13 cellular contexts compared by ENCODE assay signal in genomic region chr3:119662604-119663377, GRCh38. TPM values are rescaled to one million over a fixed set of nuclear protein-coding genes. Genes with fewer than 3 reads are reported as not detected.
DNase-seq lines count a peak whose midpoint lies in the region; ATAC-seq and TF ChIP-seq lines count a peak whose summit lies in the region.
"Had no signal": no experiment of that assay in that cellular context is flagged by ENCODE, and none has a peak within 500 bp of the region (broad histone marks: within the 10 kb centered on the region; RNA-seq: fewer than 3 reads in every experiment).

No MANE protein-coding gene starts in this region.

- H3K36me3 ChIP-seq in IMR-90 (ENCODE audit: control insufficient read depth, insufficient read depth, low read length) = no peaks in the 10 kb centered on the region
- peaks cover 8% of the 10 kb centered on the region for H3K36me3 ChIP-seq in endodermal cell (ENCODE audit: control insufficient read depth, insufficient read depth, low read length)
- no peaks in the 10 kb centered on the region for H3K36me3 ChIP-seq in trophoblast cell (ENCODE audit: control insufficient read depth in 1 of 2, insufficient read depth in 2 of 2, low read length in 2 of 2)

- H3K18ac ChIP-seq in IMR-90 (ENCODE audit: low read depth, low read length) (no peak overlapping the region; the same call in 1 of the 2 replicates), trophoblast cell (ENCODE audit: low read length) (no peak overlapping the region)

- in situ Hi-C loops in IMR-90 (cut with MboI; ENCODE audit: low sequenced_read_pairs) = no loop called here

- TF ChIP-seq RAD21 in IMR-90 (IDR thresholded peaks at IDR 0.05; ENCODE audit: low read length) = no peak

- H2BK20ac ChIP-seq in IMR-90 (ENCODE audit: low read depth, low read length) = no peak overlapping the region

- dilution Hi-C loops in IMR-90 (cut with HindIII; ENCODE audit: low sequenced_read_pairs, unreplicated experiment) = no loop called here

- no peak overlapping the region for H2BK15ac ChIP-seq in IMR-90 (ENCODE audit: low read depth, low read length)

- BruUV-seq in IMR-90 (replicated peaks; lab: Mats Ljungman, UMichigan) = no TSS peak

- H3K79me1 ChIP-seq in IMR-90 (ENCODE audit: low read depth in 1 of 2, low read length in 2 of 2) (no peaks in the 10 kb centered on the region), trophoblast cell (ENCODE audit: low read length) (peaks cover 44% of the 10 kb centered on the region)

- H2AK9ac ChIP-seq in IMR-90 (replicated peaks; ENCODE audit: low read depth, low read length, poor library complexity) = no peak overlapping the region

- no peak overlapping the region for H4K8ac ChIP-seq in IMR-90 (ENCODE audit: low read depth in 2 of 2, low read length in 2 of 2)
- H4K8ac ChIP-seq in trophoblast cell (ENCODE audit: low read depth, low read length) = no peak overlapping the region

- no peak overlapping the region for H2AFZ ChIP-seq in IMR-90 (replicated peaks; ENCODE audit: low read length, poor library complexity)
- no peak overlapping the region for H2AFZ ChIP-seq in trophoblast cell (ENCODE audit: insufficient read depth, low read length, poor library complexity)

- H2BK5ac ChIP-seq in IMR-90 (ENCODE audit: low read depth, low read length, poor library complexity, severe bottlenecking) (no peak overlapping the region), trophoblast cell (ENCODE audit: low read depth, low read length, poor library complexity) (peak overlapping the region; percentile 77)

- peak overlapping the region; percentile 16; the same call in 1 of the 2 replicates for H3K27ac ChIP-seq in C4-2B
- no peak overlapping the region for H3K27ac ChIP-seq in IMR-90 (ENCODE audit: insufficient read depth, low read length)
- H3K27ac ChIP-seq in endodermal cell (ENCODE audit: low read depth, low read length) = no peak overlapping the region
- H3K27ac ChIP-seq in trophoblast cell (ENCODE audit: low read depth, low read length) = no peak overlapping the region

- H3K4me3 Mint-ChIP-seq in endodermal cell (no peak overlapping the region), nephron progenitor cell (no peak overlapping the region)

- H3K4me2 ChIP-seq in IMR-90 (ENCODE audit: low read depth, low read length) = no peak overlapping the region
- H3K4me2 ChIP-seq in trophoblast cell (ENCODE audit: low read length) = no peak overlapping the region

- H2BK120ac ChIP-seq in IMR-90 (ENCODE audit: low read depth, low read length) (no peak overlapping the region), trophoblast cell (ENCODE audit: insufficient read depth, low read length, poor library complexity) (peak overlapping the region; percentile 67)

- TF ChIP-seq CTCF in C4-2B (conservative IDR thresholded peaks at IDR 0.05) = peak; percentile 28; the same call in 1 of the 2 replicates
- TF ChIP-seq CTCF in IMR-90 (conservative IDR thresholded peaks at IDR 0.05; ENCODE audit: low read depth, low read length) = no peak
- TF ChIP-seq CTCF in endodermal cell (conservative IDR thresholded peaks at IDR 0.05) = peak; percentile 33
- TF ChIP-seq CTCF in nephron progenitor cell (IDR thresholded peaks at IDR 0.05) = no peak

- peaks cover 2% of the 10 kb centered on the region; the same call in 1 of the 2 replicates for H3K4me1 ChIP-seq in IMR-90 (ENCODE audit: control insufficient read depth, insufficient read depth, low read length)
- no peaks in the 10 kb centered on the region for H3K4me1 ChIP-seq in endodermal cell (ENCODE audit: control insufficient read depth, insufficient read depth, low read length)
- peaks cover 27 to 33% of the 10 kb centered on the region in 2 experiments for H3K4me1 ChIP-seq in trophoblast cell (ENCODE audit: control insufficient read depth in 1 of 2, insufficient read depth in 2 of 2, low read length in 2 of 2)
- H3K4me1 ChIP-seq: Peyer's patch had no signal

- H4K12ac ChIP-seq in trophoblast cell (ENCODE audit: low read depth, low read length) = no peak overlapping the region

- H3K9me3 Mint-ChIP-seq in endodermal cell = no peaks in the 10 kb centered on the region
- H3K9me3 Mint-ChIP-seq in nephron progenitor cell = no peaks in the 10 kb centered on the region

- no peak overlapping the region for H3K23ac ChIP-seq in IMR-90 (ENCODE audit: low read depth, low read length)
- H3K23ac ChIP-seq in trophoblast cell (ENCODE audit: low read length) = no peak overlapping the region

- H3K4ac ChIP-seq in IMR-90 (ENCODE audit: low read depth, low read length) (no peak overlapping the region), trophoblast cell (ENCODE audit: low read depth, low read length) (peak overlapping the region; percentile 70)

- H4K5ac ChIP-seq in IMR-90 (ENCODE audit: low read depth, low read length) = no peak overlapping the region; the same call in 1 of the 2 replicates

- DNase-seq in IMR-90 (peak; percentile 49), endodermal cell (no peak), trophoblast cell (no peak), NCI-H526 treated with DMSO at 0.1 percent for 48 hours (lab: John Stamatoyannopoulos, UW) (no peak), nephron progenitor cell (no peak), NCI-H226 (no peak)
- DNase-seq in stimulated activated naive CD4-positive, alpha-beta T cell treated with Interleukin-2 at 50 U/mL for 16 hours (lab: John Stamatoyannopoulos, UW) = no peak
- DNase-seq: activated CD4-positive, CD25-positive, alpha-beta regulatory T cell; activated naive CD4-positive, alpha-beta T cell treated with Interleukin-2 at 50 U/mL for 16 hours; kidney glomerular epithelial cell; NCI-H146; Peyer's patch had no signal

- no peak overlapping the region for H3K9ac ChIP-seq in IMR-90 (ENCODE audit: low read depth, low read length)
- H3K9ac ChIP-seq in endodermal cell (ENCODE audit: extremely low read depth, low read length, poor library complexity, severe bottlenecking) = no peak overlapping the region
- H3K9ac ChIP-seq in trophoblast cell (ENCODE audit: low read length) = no peak overlapping the region

- no peaks in the 10 kb centered on the region for H3K9me1 ChIP-seq in IMR-90 (ENCODE audit: insufficient read depth, low read length)

- no peak overlapping the region for H3K56ac ChIP-seq in IMR-90 (ENCODE audit: extremely low read depth, insufficient read depth, low read length)

- H3K14ac ChIP-seq in IMR-90 (replicated peaks; ENCODE audit: low read depth, low read length) = no peak overlapping the region
- peak overlapping the region; percentile 79 for H3K14ac ChIP-seq in trophoblast cell (ENCODE audit: low read length)

- no peak overlapping the region for H2AK5ac ChIP-seq in IMR-90 (ENCODE audit: low read depth, low read length)
- H2AK5ac ChIP-seq in trophoblast cell (ENCODE audit: low read length) = peak overlapping the region; percentile 79

- H3K27me3 Mint-ChIP-seq in endodermal cell (ENCODE audit: insufficient read depth) (no peaks in the 10 kb centered on the region), nephron progenitor cell (ENCODE audit: low read depth, poor library complexity) (no peaks in the 10 kb centered on the region)

- H3K9me3 ChIP-seq in IMR-90 (ENCODE audit: control insufficient read depth, insufficient read depth, low read length) (no peaks in the 10 kb centered on the region), endodermal cell (ENCODE audit: control insufficient read depth, low read length) (no peaks in the 10 kb centered on the region), trophoblast cell (ENCODE audit: insufficient read depth, low read depth, low read length) (no peaks in the 10 kb centered on the region)
- H3K9me3 ChIP-seq: Peyer's patch had no signal

- POLR2A ChIA-PET in IMR-90 (lab: Charles Lee; ENCODE audit: unreplicated experiment) = no interaction called here

- H3K27me3 ChIP-seq in IMR-90 (ENCODE audit: control insufficient read depth, insufficient read depth, low read length) (no peaks in the 10 kb centered on the region), endodermal cell (ENCODE audit: control insufficient read depth, insufficient read depth, low read length, poor library complexity, severe bottlenecking) (no peaks in the 10 kb centered on the region), trophoblast cell (ENCODE audit: insufficient read depth, low read length) (no peaks in the 10 kb centered on the region)
- H3K27me3 ChIP-seq: Peyer's patch had no signal

- no peak for TF ChIP-seq POLR2A in IMR-90 (IDR thresholded peaks at IDR 0.05; ENCODE audit: low read depth, low read length)

- H4K20me1 ChIP-seq in IMR-90 (ENCODE audit: insufficient read depth, low read length) = no peaks in the 10 kb centered on the region

- H3K27ac Mint-ChIP-seq in endodermal cell (no peak overlapping the region), nephron progenitor cell (no peak overlapping the region)

- intact Hi-C loops in IMR-90 (cut with micrococcal nuclease) = no loop called here

- peak; percentile 78 for ATAC-seq in IMR-90 (ENCODE audit: low read depth)

- H3K4me1 Mint-ChIP-seq in endodermal cell (peaks cover 5% of the 10 kb centered on the region), nephron progenitor cell (peaks cover 15% of the 10 kb centered on the region)

- peaks cover 17% of the 10 kb centered on the region for H3K79me2 ChIP-seq in trophoblast cell (ENCODE audit: control insufficient read depth, insufficient read depth, low read length, poor library complexity)

- CTCF ChIA-PET in IMR-90 (lab: Yijun Ruan, JAX) = no interaction called here

- no peak overlapping the region for H3K4me3 ChIP-seq in IMR-90 (ENCODE audit: insufficient read depth, low read depth, low read length)
- no peak overlapping the region for H3K4me3 ChIP-seq in endodermal cell (ENCODE audit: low read length)
- no peak overlapping the region for H3K4me3 ChIP-seq in trophoblast cell (ENCODE audit: low read depth, low read length)
- H3K4me3 ChIP-seq: Peyer's patch had no signal

- H2BK12ac ChIP-seq in trophoblast cell (ENCODE audit: low read length) = peak overlapping the region; percentile 91

- no CpG with 5 or more reads among the region's 1 CpG for WGBS in IMR-90 (ENCODE audit: extremely low coverage in 2 of 2, insufficient read length in 1 of 2), 2 experiments
- 60% methylated on average over 1 of the region's 1 CpG; no CpG with 5 or more reads in 1 of the 2 experiments for WGBS in endodermal cell (ENCODE audit: insufficient coverage in 1 of 2, insufficient read length in 1 of 2), 2 experiments
- no CpG with 5 or more reads among the region's 1 CpG for WGBS in trophoblast cell (ENCODE audit: extremely low coverage, insufficient coverage, insufficient read length)

- H3K36me3 Mint-ChIP-seq in endodermal cell (ENCODE audit: low read depth) (no peaks in the 10 kb centered on the region), nephron progenitor cell (ENCODE audit: low read depth) (no peaks in the 10 kb centered on the region)

- H4K91ac ChIP-seq in IMR-90 (ENCODE audit: insufficient read depth, low read depth, low read length) (no peak overlapping the region), trophoblast cell (ENCODE audit: low read depth, low read length) (peak overlapping the region; percentile 88)

RNA-seq across cellular contexts. Expression of gene POPDC2, which starts 2.4 kb away (rescaled TPM):
- total RNA-seq in IMR-90 (2012; rRNA removed) (under 0.01 TPM in 2 replicates), endodermal cell (1 to 10 TPM in 1 of 2 donors, under 1 TPM in 1; 0.95 to 1.6 TPM)
- 0.29 and 0.32 TPM in 2 replicates for polyA plus RNA-seq in IMR-90 (2012; rRNA removed)
- polyA plus RNA-seq in IMR-90 (2012; cell fraction: cytosol; rRNA removed) = 0.05 and 0.11 TPM in 2 replicates
- 1.0 and 2.2 TPM in 2 replicates for polyA plus RNA-seq in IMR-90 (2012; cell fraction: nucleus; rRNA removed; ENCODE audit: low replicate concordance)
- polyA plus RNA-seq in endodermal cell (2013, experiment 1 of 2) = 0.89 TPM
- 0.54 TPM for polyA plus RNA-seq in endodermal cell (2013, experiment 2 of 2)
- polyA plus RNA-seq in trophoblast cell (2013) = 22.8 and 25.3 TPM in 2 replicates

RNA-seq across cellular contexts. Expression of gene COX17, which starts 14.4 kb away (rescaled TPM):
- total RNA-seq in IMR-90 (2012; rRNA removed) (2.0 and 8.6 TPM in 2 replicates), endodermal cell (10 to 100 TPM; 54.1 to 73.7 TPM)
- 24.5 and 31.7 TPM in 2 replicates for polyA plus RNA-seq in IMR-90 (2012; rRNA removed)
- 6.0 and 14.4 TPM in 2 replicates for polyA plus RNA-seq in IMR-90 (2012; cell fraction: cytosol; rRNA removed)
- polyA plus RNA-seq in IMR-90 (2012; cell fraction: nucleus; rRNA removed; ENCODE audit: low replicate concordance) = 1.1 and 6.1 TPM in 2 replicates
- 72.8 TPM for polyA plus RNA-seq in endodermal cell (2013, experiment 1 of 2)
- 74.9 TPM for polyA plus RNA-seq in endodermal cell (2013, experiment 2 of 2)
- polyA plus RNA-seq in trophoblast cell (2013) = 106 and 109 TPM in 2 replicates

RNA-seq across cellular contexts. Expression of gene CFAP91, which starts 40.0 kb away (rescaled TPM):
- not detected in 2 replicates for total RNA-seq in IMR-90 (2012; rRNA removed)
- polyA plus RNA-seq in IMR-90 (2012; rRNA removed) = not detected in 2 replicates
- not detected in 2 replicates for polyA plus RNA-seq in IMR-90 (2012; cell fraction: cytosol; rRNA removed)
- polyA plus RNA-seq in IMR-90 (2012; cell fraction: nucleus; rRNA removed; ENCODE audit: low replicate concordance) = 0.05 TPM in 1 of 2 replicates, not detected in the other
- total RNA-seq in endodermal cell = 1 to 10 TPM; 5.1 to 9.8 TPM
- 11.1 TPM for polyA plus RNA-seq in endodermal cell (2013, experiment 1 of 2)
- polyA plus RNA-seq in endodermal cell (2013, experiment 2 of 2) = 8.5 TPM
- 0.08 TPM in 1 of 2 replicates, not detected in the other for polyA plus RNA-seq in trophoblast cell (2013)

Comparison
In these comparisons a context has a peak if more than half of its experiments do, and no peak if none do; other contexts are left out.
1. CTCF ChIP-seq: peak in C4-2B (single experiment) and endodermal cell (single experiment); none in IMR-90 (single experiment) and nephron progenitor cell (single experiment).